In genomic region chr17:80053102-80053501, GRCh38 we compare ENCODE assay signal across 22 cellular contexts. TPM values are rescaled to one million over a fixed set of nuclear protein-coding genes. Genes with fewer than 3 reads are reported as not detected.
A peak's percentile ranks its signal among the peaks of the same experiment; 100 is the strongest.
DNase-seq lines count a peak whose midpoint lies in the region; ATAC-seq, FAIRE-seq and TF ChIP-seq lines count a peak whose summit lies in the region.
"Had no signal": no experiment of that assay in that cellular context is flagged by ENCODE, and none has a peak within 500 bp of the region (broad histone marks: within the 10 kb centered on the region; RNA-seq: fewer than 3 reads in every experiment).

No MANE protein-coding gene starts in this region.

- H3K9me3 ChIP-seq in SK-N-SH, result no peaks in the 10 kb centered on the region
- H3K9me3 ChIP-seq in vagina, result no peaks in the 10 kb centered on the region

- CTCF ChIA-PET in SK-N-SH (lab: Yijun Ruan, JAX), result interaction anchor here (0.8 to 4.1 kb wide), 4 partner anchors 15 to 45 kb away, joined by 3 to 28 read pairs (median 14); no protein-coding TSS in a partner anchor

- intact Hi-C loops in vagina (cut with DNase I), result no loop called here

- TF ChIP-seq POLR2A in vagina (IDR thresholded peaks at IDR 0.05), result no peak

- H3K27me3 ChIP-seq in SK-N-SH (ENCODE audit: insufficient read depth) (no peaks in the 10 kb centered on the region), bronchial epithelial cell (ENCODE audit: control insufficient read depth, insufficient read depth, low read length) (no peaks in the 10 kb centered on the region), vagina (no peaks in the 10 kb centered on the region)

- H3K4me3 ChIP-seq in SK-N-SH (ENCODE audit: low read depth in 2 of 2, low read length in 1 of 2), result no peak overlapping the region
- no peak overlapping the region for H3K4me3 ChIP-seq in bronchial epithelial cell (ENCODE audit: low read depth, low read length)
- no peak overlapping the region for H3K4me3 ChIP-seq in vagina
- H3K4me3 ChIP-seq: GM12878, GM23248 had no signal

- H4K20me1 ChIP-seq in SK-N-SH (ENCODE audit: insufficient read depth), result no peaks in the 10 kb centered on the region

- no peaks in the 10 kb centered on the region for H3K4me1 ChIP-seq in SK-N-SH (ENCODE audit: control insufficient read depth in 1 of 2, insufficient read depth in 2 of 2, low read depth in 1 of 2, low read length in 1 of 2)
- peaks cover 11% of the 10 kb centered on the region for H3K4me1 ChIP-seq in vagina

- TF ChIP-seq EP300 in SK-N-SH (IDR thresholded peaks at IDR 0.05; ENCODE audit: borderline replicate concordance in 1 of 2, low read depth in 1 of 2, low read length in 1 of 2), result no peak

- no peak for TF ChIP-seq CTCF in SK-N-SH (IDR thresholded peaks at IDR 0.05)
- TF ChIP-seq CTCF in bronchial epithelial cell (IDR thresholded peaks at IDR 0.05; ENCODE audit: insufficient read depth, low read length, severe bottlenecking), result no peak
- TF ChIP-seq CTCF in vagina (IDR thresholded peaks at IDR 0.05), result no peak

- 93% methylated on average over 10 of the region's 10 CpGs for WGBS in SK-N-SH (ENCODE audit: low lambda C conversion rate)

- no peak overlapping the region for H3K9ac ChIP-seq in SK-N-SH
- H3K9ac ChIP-seq: GM23248 had no signal

- FAIRE-seq in bronchial epithelial cell (lab: Jason Lieb, UNC), result peak; percentile 70
- FAIRE-seq: GM12878, GM19239 had no signal

- no peak overlapping the region for H3K27ac ChIP-seq in SK-N-SH (ENCODE audit: low read depth in 2 of 2, low read length in 1 of 2)
- H3K27ac ChIP-seq in vagina, result peak overlapping the region; percentile 50
- H3K27ac ChIP-seq: 22Rv1, GM23248 had no signal

- no peak overlapping the region for H3K4me2 ChIP-seq in SK-N-SH

- peaks cover 5 to 34% of the 10 kb centered on the region in 2 experiments for H3K36me3 ChIP-seq in SK-N-SH (replicated peaks in 1 of 2; ENCODE audit: control insufficient read depth in 1 of 2, insufficient read depth in 2 of 2, low read length in 1 of 2)
- no peaks in the 10 kb centered on the region for H3K36me3 ChIP-seq in bronchial epithelial cell (ENCODE audit: control insufficient read depth, insufficient read depth, low read length)
- H3K36me3 ChIP-seq in vagina, result no peaks in the 10 kb centered on the region

- no peaks in the 10 kb centered on the region for H3K9me2 ChIP-seq in SK-N-SH

- no peaks in the 10 kb centered on the region for H3F3A ChIP-seq in SK-N-SH (replicated peaks; ENCODE audit: insufficient read depth)

- no peak for ATAC-seq in SK-N-SH treated with all-trans-retinoic acid at 6 μM for 48 hours
- ATAC-seq: GM12878 had no signal

- POLR2A ChIA-PET in SK-N-SH (lab: Yijun Ruan, JAX), result no interaction called here

- DNase-seq in SK-N-SH (peak; percentile 54), bronchial epithelial cell (ENCODE audit: low read depth) (no peak), mucosa of gallbladder (ENCODE audit: low spot score) (peak; percentile 38), vagina (ENCODE audit: extremely low spot score in 2 of 2) (no peak), HuH-7 (ENCODE audit: low spot score) (no peak), COLO668 (lab: John Stamatoyannopoulos, UW; ENCODE audit: unreplicated experiment) (no peak)
- DNase-seq in activated CD8-positive, alpha-beta memory T cell treated with anti-CD3 and anti-CD28 coated beads for 24 hours, result no peak
- DNase-seq: CD4-positive, alpha-beta T cell; GF-D8; GM23248; KG1; NCI-H1694 treated with DMSO at 0.1 percent for 48 hours; NCI-H2107; NCI-H2227 treated with DMSO at 0.1 percent for 48 hours; NCI-H510A treated with DMSO at 0.1 percent for 48 hours; NCI-H774; SHP77 treated with DMSO at 0.1 percent for 48 hours had no signal

- no peaks in the 10 kb centered on the region for H3K79me2 ChIP-seq in SK-N-SH (ENCODE audit: insufficient read depth)

- TF ChIP-seq RAD21 in SK-N-SH (IDR thresholded peaks at IDR 0.05; ENCODE audit: low read length), result no peak

- H2AFZ ChIP-seq in SK-N-SH (ENCODE audit: low read depth), result no peak overlapping the region
- H2AFZ ChIP-seq: GM23248 had no signal

TF ChIP-seq in SK-N-SH, 30 proteins besides CTCF, POLR2A, EP300 and RAD21 (continues in another document):
- TF ChIP-seq TAF1 (IDR thresholded peaks at IDR 0.05; ENCODE audit: borderline replicate concordance, low read depth, low read length) (no peak), RCOR1 (IDR thresholded peaks at IDR 0.05; ENCODE audit: low read length) (no peak), RFX5 (IDR thresholded peaks at IDR 0.05; ENCODE audit: low read length) (no peak), NRF1 (IDR thresholded peaks at IDR 0.05; ENCODE audit: low read depth, low read length) (no peak), RXRA (IDR thresholded peaks at IDR 0.05; ENCODE audit: borderline replicate concordance, low read depth) (no peak), CHD2 (IDR thresholded peaks at IDR 0.05; ENCODE audit: low read length, partially characterized antibody) (no peak)
- TF ChIP-seq, protein P1, sequence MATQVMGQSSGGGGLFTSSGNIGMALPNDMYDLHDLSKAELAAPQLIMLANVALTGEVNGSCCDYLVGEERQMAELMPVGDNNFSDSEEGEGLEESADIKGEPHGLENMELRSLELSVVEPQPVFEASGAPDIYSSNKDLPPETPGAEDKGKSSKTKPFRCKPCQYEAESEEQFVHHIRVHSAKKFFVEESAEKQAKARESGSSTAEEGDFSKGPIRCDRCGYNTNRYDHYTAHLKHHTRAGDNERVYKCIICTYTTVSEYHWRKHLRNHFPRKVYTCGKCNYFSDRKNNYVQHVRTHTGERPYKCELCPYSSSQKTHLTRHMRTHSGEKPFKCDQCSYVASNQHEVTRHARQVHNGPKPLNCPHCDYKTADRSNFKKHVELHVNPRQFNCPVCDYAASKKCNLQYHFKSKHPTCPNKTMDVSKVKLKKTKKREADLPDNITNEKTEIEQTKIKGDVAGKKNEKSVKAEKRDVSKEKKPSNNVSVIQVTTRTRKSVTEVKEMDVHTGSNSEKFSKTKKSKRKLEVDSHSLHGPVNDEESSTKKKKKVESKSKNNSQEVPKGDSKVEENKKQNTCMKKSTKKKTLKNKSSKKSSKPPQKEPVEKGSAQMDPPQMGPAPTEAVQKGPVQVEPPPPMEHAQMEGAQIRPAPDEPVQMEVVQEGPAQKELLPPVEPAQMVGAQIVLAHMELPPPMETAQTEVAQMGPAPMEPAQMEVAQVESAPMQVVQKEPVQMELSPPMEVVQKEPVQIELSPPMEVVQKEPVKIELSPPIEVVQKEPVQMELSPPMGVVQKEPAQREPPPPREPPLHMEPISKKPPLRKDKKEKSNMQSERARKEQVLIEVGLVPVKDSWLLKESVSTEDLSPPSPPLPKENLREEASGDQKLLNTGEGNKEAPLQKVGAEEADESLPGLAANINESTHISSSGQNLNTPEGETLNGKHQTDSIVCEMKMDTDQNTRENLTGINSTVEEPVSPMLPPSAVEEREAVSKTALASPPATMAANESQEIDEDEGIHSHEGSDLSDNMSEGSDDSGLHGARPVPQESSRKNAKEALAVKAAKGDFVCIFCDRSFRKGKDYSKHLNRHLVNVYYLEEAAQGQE (IDR thresholded peaks at IDR 0.05; ENCODE audit: low read depth, low read length), result no peak

TF ChIP-seq in SK-N-SH treated with all-trans-retinoic acid at 6 μM for 48 hours, 23 proteins besides CTCF, POLR2A, EP300 and RAD21 (continues in another document):
- TF ChIP-seq BACH2 (CRISPR knock-in tag; IDR thresholded peaks at IDR 0.05; ENCODE audit: borderline replicate concordance) (no peak), CSDC2 (CRISPR knock-in tag; IDR thresholded peaks at IDR 0.05) (no peak), RARB (CRISPR knock-in tag; IDR thresholded peaks at IDR 0.05) (no peak), SNAI2 (CRISPR knock-in tag; IDR thresholded peaks at IDR 0.05) (no peak), ZNF70 (CRISPR knock-in tag; IDR thresholded peaks at IDR 0.05) (no peak)
- TF ChIP-seq, protein P2, sequence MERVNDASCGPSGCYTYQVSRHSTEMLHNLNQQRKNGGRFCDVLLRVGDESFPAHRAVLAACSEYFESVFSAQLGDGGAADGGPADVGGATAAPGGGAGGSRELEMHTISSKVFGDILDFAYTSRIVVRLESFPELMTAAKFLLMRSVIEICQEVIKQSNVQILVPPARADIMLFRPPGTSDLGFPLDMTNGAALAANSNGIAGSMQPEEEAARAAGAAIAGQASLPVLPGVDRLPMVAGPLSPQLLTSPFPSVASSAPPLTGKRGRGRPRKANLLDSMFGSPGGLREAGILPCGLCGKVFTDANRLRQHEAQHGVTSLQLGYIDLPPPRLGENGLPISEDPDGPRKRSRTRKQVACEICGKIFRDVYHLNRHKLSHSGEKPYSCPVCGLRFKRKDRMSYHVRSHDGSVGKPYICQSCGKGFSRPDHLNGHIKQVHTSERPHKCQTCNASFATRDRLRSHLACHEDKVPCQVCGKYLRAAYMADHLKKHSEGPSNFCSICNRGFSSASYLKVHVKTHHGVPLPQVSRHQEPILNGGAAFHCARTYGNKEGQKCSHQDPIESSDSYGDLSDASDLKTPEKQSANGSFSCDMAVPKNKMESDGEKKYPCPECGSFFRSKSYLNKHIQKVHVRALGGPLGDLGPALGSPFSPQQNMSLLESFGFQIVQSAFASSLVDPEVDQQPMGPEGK (CRISPR knock-in tag; IDR thresholded peaks at IDR 0.05; ENCODE audit: borderline replicate concordance), result no peak

RNA-seq across cellular contexts. Expression of gene CCDC40, which starts 16.7 kb away (rescaled TPM):
- polyA plus RNA-seq in SK-N-SH (2012; rRNA removed), result 17.3 and 21.6 TPM in 2 replicates
- 8.0 and 8.3 TPM in 2 replicates for polyA plus RNA-seq in SK-N-SH (2012; cell fraction: cytosol; rRNA removed)
- 87.6 and 92.0 TPM in 2 replicates for polyA plus RNA-seq in SK-N-SH (2012; cell fraction: nucleus; rRNA removed)
- total RNA-seq in bronchial epithelial cell (0.79 and 1.7 TPM in 2 replicates), mucosa of gallbladder (13.5 TPM), vagina (9.3 TPM)
- total RNA-seq: OCI-LY7 had no signal

RNA-seq across cellular contexts. Expression of gene TBC1D16, which starts 17.4 kb away (rescaled TPM):
- 14.5 and 15.3 TPM in 2 replicates for polyA plus RNA-seq in SK-N-SH (2012; rRNA removed)
- polyA plus RNA-seq in SK-N-SH (2012; cell fraction: cytosol; rRNA removed), result 7.9 and 13.0 TPM in 2 replicates
- polyA plus RNA-seq in SK-N-SH (2012; cell fraction: nucleus; rRNA removed), result 22.6 and 24.9 TPM in 2 replicates
- 23.7 and 33.2 TPM in 2 replicates for total RNA-seq in bronchial epithelial cell
- total RNA-seq in mucosa of gallbladder, result 38.4 TPM
- 18.2 TPM for total RNA-seq in vagina

RNA-seq across cellular contexts. Expression of gene GAA, which starts 48.3 kb away (rescaled TPM):
- polyA plus RNA-seq in SK-N-SH (2012; rRNA removed), result 19.5 and 27.3 TPM in 2 replicates
- polyA plus RNA-seq in SK-N-SH (2012; cell fraction: cytosol; rRNA removed), result 14.3 and 26.4 TPM in 2 replicates
- polyA plus RNA-seq in SK-N-SH (2012; cell fraction: nucleus; rRNA removed), result 132 and 175 TPM in 2 replicates
- total RNA-seq in bronchial epithelial cell, result 19.1 and 21.1 TPM in 2 replicates
- total RNA-seq in mucosa of gallbladder, result 105 TPM
- 34.1 TPM for total RNA-seq in vagina

Comparison
In these comparisons a context has a peak if more than half of its experiments do, and no peak if none do; other contexts are left out.
1. DNase-seq: peak in SK-N-SH (single experiment) and mucosa of gallbladder (single experiment); none in bronchial epithelial cell (single experiment), vagina (0 of 2), activated CD8-positive, alpha-beta memory T cell treated with anti-CD3 and anti-CD28 coated beads for 24 hours (single experiment), HuH-7 (single experiment) and COLO668 (single experiment).